16 cellular contexts compared by ENCODE assay signal in the genomic region with DNA sequence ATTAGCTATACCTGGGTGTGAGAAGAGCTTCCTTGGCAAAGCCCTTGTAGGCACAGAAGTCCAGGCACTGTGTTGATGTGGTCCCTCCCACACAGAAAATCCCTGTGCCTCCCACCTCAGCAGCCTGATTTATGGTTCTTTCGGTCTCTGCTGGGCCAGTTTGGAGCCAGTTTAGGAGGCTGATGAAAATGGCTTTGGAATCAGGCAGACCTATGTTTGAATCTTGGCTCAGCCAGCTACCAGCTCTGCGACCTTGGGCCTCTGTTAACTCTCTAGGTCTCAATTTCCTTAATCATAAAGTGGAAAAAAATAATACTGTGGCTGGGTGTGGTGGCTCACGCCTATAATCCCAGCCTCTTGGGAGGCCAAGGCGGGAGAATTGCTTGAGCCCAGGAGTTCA.
"Had no signal": no experiment of that assay in that cellular context is flagged by ENCODE, and none has a peak within 500 bp of the region (broad histone marks: within the 10 kb centered on the region; RNA-seq: fewer than 3 reads in every experiment).

No MANE protein-coding gene starts in this region.

- H3K4me1 ChIP-seq: foreskin keratinocyte had no signal

- H3K4me3 ChIP-seq: body of pancreas, dorsolateral prefrontal cortex, lower lobe of right lung, SJCRH30, testis had no signal

- H3K27me3 ChIP-seq: body of pancreas, dorsolateral prefrontal cortex, foreskin keratinocyte, neutrophil, SJCRH30, testis had no signal

- H3K27ac ChIP-seq: body of pancreas, foreskin keratinocyte, lower lobe of right lung, neutrophil, SJCRH30 had no signal

- H3K36me3 ChIP-seq: lower lobe of right lung, neutrophil, SJCRH30 had no signal

- H3K9me3 ChIP-seq: body of pancreas, lower lobe of right lung, neutrophil, testis had no signal

- DNase-seq: activated CD4-positive, alpha-beta memory T cell treated with anti-CD3 and anti-CD28 coated beads, Interleukin-2, amount 10 ng/mL, durations not matched to agents 7 days and 5 days; activated CD8-positive, alpha-beta memory T cell treated with anti-CD3 and anti-CD28 coated beads, Interleukin-2, amount 50 U/mL, for 48 hours; activated naive CD4-positive, alpha-beta T cell treated with anti-CD3 and anti-CD28 coated beads for 36 hours; body of pancreas; cerebellar nuclear complex; foreskin keratinocyte; kidney; lower lobe of right lung; naive thymus-derived CD4-positive, alpha-beta T cell; SJCRH30; stimulated activated CD4-positive, alpha-beta T cell treated with anti-CD3 and anti-CD28 coated beads, Interleukin-4, amount 100 ng/mL, for 1 hour; stimulated activated CD8-positive, alpha-beta memory T cell treated with anti-CD3 and anti-CD28 coated beads, Interleukin-4, amount 100 ng/mL, for 48 hours; SW 1271; testis had no signal
